Comparison of ENCODE assay signal across 1 cellular context in genomic region chr19:35757231-35757748, GRCh38.
TF ChIP-seq lines count a peak whose summit lies in the region.

No MANE protein-coding gene starts in this region.

TF ChIP-seq in K562, 482 proteins besides CTCF, POLR2A, EP300 and RAD21 (continues in another document):
- TF ChIP-seq TAF9B (IDR thresholded peaks at IDR 0.05; ENCODE audit: partially characterized antibody) (peak; percentile 33), ZKSCAN8 (CRISPR knock-in tag; IDR thresholded peaks at IDR 0.05) (peak; percentile 59; the same call in 1 of the 2 replicates), CBFA2T3 (IDR thresholded peaks at IDR 0.05) (peak; percentile 9; the same call in 1 of the 2 replicates), ERF (CRISPR knock-in tag; IDR thresholded peaks at IDR 0.05) (peak; percentile 40; the same call in 1 of the 2 replicates), CEBPG (CRISPR knock-in tag; IDR thresholded peaks at IDR 0.05) (peak; percentile 90), CEBPG (tag; conservative IDR thresholded peaks at IDR 0.05 in 1 of 2, IDR thresholded peaks at IDR 0.05 in 1 of 2) (peak; percentile 54 to 63; a peak in 2 of 4 replicates), ZZZ3 (IDR thresholded peaks at IDR 0.05) (peak; percentile 74), TFAP4 (CRISPR knock-in tag; IDR thresholded peaks at IDR 0.05; ENCODE audit: borderline replicate concordance) (0 out of 2 replicates have a peak, but pooled peaks have one; percentile 10), ZNF79 (CRISPR knock-in tag; IDR thresholded peaks at IDR 0.05; ENCODE audit: low read depth) (no peak), LCOR (CRISPR knock-in tag; IDR thresholded peaks at IDR 0.05) (no peak), HMGN3 (IDR thresholded peaks at IDR 0.05; ENCODE audit: borderline replicate concordance, extremely low read depth, insufficient read length, low read depth, low read length) (peak; percentile 54), POLR2B (IDR thresholded peaks at IDR 0.05; ENCODE audit: low read depth, partially characterized antibody) (peak; percentile 18), CEBPB (tag; IDR thresholded peaks at IDR 0.05) (0 out of 2 replicates have a peak, but pooled peaks have one; percentile 13), SMAD1 (IDR thresholded peaks at IDR 0.05; ENCODE audit: low read depth, low read length, partially characterized antibody) (no peak), CHD1 (IDR thresholded peaks at IDR 0.05; ENCODE audit: low read length) (peak; percentile 33), MAFK (IDR thresholded peaks at IDR 0.05; ENCODE audit: low read length) (no peak), ZFP1 (CRISPR knock-in tag; IDR thresholded peaks at IDR 0.05) (no peak), DDX20 (tag; IDR thresholded peaks at IDR 0.05; ENCODE audit: low read depth) (no peak), YBX1 (IDR thresholded peaks at IDR 0.05) (no peak), FUS (optimal IDR thresholded peaks at IDR 0.05; ENCODE audit: low read depth, low read length) (no peak), RBFOX2 (IDR thresholded peaks at IDR 0.05; ENCODE audit: low read depth, low read length) (peak; percentile 86), ZBTB7A (IDR thresholded peaks at IDR 0.05; ENCODE audit: borderline replicate concordance, control insufficient read depth, low read depth, low read length) (peak; percentile 90), POLR2AphosphoS5 (IDR thresholded peaks at IDR 0.05; ENCODE audit: control insufficient read depth, insufficient read depth, low read depth, low read length) (0 out of 2 replicates have a peak, but pooled peaks have one; percentile 13), ZNF282 (CRISPR knock-in tag; IDR thresholded peaks at IDR 0.05) (no peak), DPF2 (IDR thresholded peaks at IDR 0.05) (peak; percentile 35), ZNF253 (CRISPR knock-in tag; conservative IDR thresholded peaks at IDR 0.05) (no peak), MEF2A (IDR thresholded peaks at IDR 0.05; ENCODE audit: control insufficient read depth, low read depth, low read length) (peak; percentile 40; the same call in 1 of the 2 replicates), RNF219 (CRISPR knock-in tag; IDR thresholded peaks at IDR 0.05) (no peak), STAT5B (CRISPR knock-in tag; IDR thresholded peaks at IDR 0.05) (no peak), POLR2G (IDR thresholded peaks at IDR 0.05; ENCODE audit: low read depth, low read length) (peak; percentile 69), ZC3H11A (IDR thresholded peaks at IDR 0.05; ENCODE audit: low read depth, low read length) (no peak), ARID1B (IDR thresholded peaks at IDR 0.05) (peak; percentile 61), ZMIZ1 (IDR thresholded peaks at IDR 0.05; ENCODE audit: low read depth in 2 of 2, low read length in 2 of 2) (0 out of 4 replicates have a peak, but pooled peaks of 1 of the 2 experiments have one; percentile 35), ZFX (CRISPR knock-in tag; IDR thresholded peaks at IDR 0.05) (peak; percentile 74), NR2C1 (IDR thresholded peaks at IDR 0.05) (no peak), NR2C1 (tag; IDR thresholded peaks at IDR 0.05) (no peak), MEF2D (tag; conservative IDR thresholded peaks at IDR 0.05; ENCODE audit: low read depth) (0 out of 2 replicates have a peak, but pooled peaks have one; percentile 34), SMAD4 (CRISPR knock-in tag; conservative IDR thresholded peaks at IDR 0.05) (0 out of 2 replicates have a peak, but pooled peaks have one; percentile 44), POLR2H (tag; IDR thresholded peaks at IDR 0.05; ENCODE audit: low read depth) (no peak), ZBTB43 (CRISPR knock-in tag; IDR thresholded peaks at IDR 0.05) (no peak)
- TF ChIP-seq, protein P1, sequence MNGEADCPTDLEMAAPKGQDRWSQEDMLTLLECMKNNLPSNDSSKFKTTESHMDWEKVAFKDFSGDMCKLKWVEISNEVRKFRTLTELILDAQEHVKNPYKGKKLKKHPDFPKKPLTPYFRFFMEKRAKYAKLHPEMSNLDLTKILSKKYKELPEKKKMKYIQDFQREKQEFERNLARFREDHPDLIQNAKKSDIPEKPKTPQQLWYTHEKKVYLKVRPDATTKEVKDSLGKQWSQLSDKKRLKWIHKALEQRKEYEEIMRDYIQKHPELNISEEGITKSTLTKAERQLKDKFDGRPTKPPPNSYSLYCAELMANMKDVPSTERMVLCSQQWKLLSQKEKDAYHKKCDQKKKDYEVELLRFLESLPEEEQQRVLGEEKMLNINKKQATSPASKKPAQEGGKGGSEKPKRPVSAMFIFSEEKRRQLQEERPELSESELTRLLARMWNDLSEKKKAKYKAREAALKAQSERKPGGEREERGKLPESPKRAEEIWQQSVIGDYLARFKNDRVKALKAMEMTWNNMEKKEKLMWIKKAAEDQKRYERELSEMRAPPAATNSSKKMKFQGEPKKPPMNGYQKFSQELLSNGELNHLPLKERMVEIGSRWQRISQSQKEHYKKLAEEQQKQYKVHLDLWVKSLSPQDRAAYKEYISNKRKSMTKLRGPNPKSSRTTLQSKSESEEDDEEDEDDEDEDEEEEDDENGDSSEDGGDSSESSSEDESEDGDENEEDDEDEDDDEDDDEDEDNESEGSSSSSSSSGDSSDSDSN (IDR thresholded peaks at IDR 0.05; ENCODE audit: borderline replicate concordance in 1 of 2, low read depth in 2 of 2, low read length in 2 of 2) = 0 out of 4 replicates have a peak, but pooled peaks of 1 of the 2 experiments have one; percentile 38
- TF ChIP-seq, protein P2, sequence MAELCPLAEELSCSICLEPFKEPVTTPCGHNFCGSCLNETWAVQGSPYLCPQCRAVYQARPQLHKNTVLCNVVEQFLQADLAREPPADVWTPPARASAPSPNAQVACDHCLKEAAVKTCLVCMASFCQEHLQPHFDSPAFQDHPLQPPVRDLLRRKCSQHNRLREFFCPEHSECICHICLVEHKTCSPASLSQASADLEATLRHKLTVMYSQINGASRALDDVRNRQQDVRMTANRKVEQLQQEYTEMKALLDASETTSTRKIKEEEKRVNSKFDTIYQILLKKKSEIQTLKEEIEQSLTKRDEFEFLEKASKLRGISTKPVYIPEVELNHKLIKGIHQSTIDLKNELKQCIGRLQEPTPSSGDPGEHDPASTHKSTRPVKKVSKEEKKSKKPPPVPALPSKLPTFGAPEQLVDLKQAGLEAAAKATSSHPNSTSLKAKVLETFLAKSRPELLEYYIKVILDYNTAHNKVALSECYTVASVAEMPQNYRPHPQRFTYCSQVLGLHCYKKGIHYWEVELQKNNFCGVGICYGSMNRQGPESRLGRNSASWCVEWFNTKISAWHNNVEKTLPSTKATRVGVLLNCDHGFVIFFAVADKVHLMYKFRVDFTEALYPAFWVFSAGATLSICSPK (IDR thresholded peaks at IDR 0.05; ENCODE audit: borderline replicate concordance) = no peak
- TF ChIP-seq, protein P3, sequence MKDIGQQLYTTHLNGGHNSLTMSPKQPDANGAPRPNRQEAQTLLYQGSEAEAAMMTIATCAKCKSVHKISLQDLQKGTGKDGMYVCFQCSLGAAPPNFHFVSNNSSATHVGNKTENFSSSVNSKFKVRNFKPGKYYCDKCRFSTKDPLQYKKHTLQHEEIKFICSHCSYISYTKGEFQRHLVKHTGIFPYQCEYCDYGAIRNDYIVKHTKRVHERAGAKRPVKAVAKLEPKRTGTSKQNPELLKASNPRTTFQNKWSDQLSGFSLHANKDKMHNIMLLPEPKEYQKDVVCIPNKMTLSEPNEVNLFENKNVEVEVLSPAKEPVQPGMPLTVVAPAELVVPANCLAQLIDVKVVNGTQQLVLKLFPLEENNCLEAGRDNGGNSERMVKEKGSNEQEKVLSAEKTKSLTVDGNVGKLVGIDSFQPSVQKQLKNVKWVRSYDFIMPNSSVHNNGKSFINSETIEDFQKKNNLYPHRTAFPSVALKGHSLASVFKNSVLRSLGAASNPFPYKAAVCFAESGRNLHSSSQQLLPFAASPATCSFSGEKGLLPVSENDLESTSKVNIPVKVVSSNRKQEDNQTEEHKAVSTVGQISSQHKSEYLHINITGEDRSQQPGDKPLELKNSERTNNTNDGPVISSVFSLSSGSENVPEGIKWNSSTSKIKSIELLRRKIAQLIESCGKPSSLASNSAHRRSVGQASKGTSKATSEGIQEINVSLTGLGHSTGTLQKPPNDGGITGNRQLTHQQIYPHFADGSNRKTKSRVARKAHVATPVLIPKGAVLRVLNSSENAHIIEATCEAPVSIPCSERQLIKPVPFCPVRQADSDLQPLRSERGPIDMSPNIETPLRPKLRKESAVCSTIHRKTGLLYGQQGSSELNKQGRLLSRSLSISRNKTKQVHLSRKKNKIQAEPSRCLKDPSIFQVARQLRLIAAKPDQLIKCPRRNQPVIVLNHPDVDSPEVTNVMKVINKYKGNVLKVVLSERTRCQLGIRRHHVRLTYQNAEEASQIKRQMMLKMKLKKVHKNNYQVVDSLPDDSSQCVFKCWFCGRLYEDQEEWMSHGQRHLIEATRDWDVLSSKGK (CRISPR knock-in tag; IDR thresholded peaks at IDR 0.05) = no peak
- TF ChIP-seq, protein P4, sequence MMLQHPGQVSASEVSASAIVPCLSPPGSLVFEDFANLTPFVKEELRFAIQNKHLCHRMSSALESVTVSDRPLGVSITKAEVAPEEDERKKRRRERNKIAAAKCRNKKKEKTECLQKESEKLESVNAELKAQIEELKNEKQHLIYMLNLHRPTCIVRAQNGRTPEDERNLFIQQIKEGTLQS (IDR thresholded peaks at IDR 0.05) = peak; percentile 68
- TF ChIP-seq, protein P4 (CRISPR knock-in tag; conservative IDR thresholded peaks at IDR 0.05) = no peak
- TF ChIP-seq, protein P5, sequence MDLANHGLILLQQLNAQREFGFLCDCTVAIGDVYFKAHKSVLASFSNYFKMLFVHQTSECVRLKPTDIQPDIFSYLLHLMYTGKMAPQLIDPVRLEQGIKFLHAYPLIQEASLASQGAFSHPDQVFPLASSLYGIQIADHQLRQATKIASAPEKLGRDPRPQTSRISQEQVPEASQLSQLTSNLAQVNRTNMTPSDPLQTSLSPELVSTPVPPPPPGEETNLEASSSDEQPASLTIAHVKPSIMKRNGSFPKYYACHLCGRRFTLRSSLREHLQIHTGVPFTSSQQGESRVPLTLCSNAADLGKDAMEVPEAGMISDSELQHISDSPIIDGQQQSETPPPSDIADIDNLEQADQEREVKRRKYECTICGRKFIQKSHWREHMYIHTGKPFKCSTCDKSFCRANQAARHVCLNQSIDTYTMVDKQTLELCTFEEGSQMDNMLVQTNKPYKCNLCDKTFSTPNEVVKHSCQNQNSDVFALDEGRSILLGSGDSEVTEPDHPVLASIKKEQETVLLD (IDR thresholded peaks at IDR 0.05) = 0 out of 2 replicates have a peak, but pooled peaks have one; percentile 43
- TF ChIP-seq, protein P6, sequence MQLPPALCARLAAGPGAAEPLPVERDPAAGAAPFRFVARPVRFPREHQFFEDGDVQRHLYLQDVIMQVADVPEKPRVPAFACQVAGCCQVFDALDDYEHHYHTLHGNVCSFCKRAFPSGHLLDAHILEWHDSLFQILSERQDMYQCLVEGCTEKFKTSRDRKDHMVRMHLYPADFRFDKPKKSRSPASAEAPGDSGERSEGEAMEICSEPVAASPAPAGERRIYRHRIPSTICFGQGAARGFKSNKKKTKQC (CRISPR knock-in tag; IDR thresholded peaks at IDR 0.05) = 0 out of 2 replicates have a peak, but pooled peaks have one; percentile 41
